In the genomic region with DNA sequence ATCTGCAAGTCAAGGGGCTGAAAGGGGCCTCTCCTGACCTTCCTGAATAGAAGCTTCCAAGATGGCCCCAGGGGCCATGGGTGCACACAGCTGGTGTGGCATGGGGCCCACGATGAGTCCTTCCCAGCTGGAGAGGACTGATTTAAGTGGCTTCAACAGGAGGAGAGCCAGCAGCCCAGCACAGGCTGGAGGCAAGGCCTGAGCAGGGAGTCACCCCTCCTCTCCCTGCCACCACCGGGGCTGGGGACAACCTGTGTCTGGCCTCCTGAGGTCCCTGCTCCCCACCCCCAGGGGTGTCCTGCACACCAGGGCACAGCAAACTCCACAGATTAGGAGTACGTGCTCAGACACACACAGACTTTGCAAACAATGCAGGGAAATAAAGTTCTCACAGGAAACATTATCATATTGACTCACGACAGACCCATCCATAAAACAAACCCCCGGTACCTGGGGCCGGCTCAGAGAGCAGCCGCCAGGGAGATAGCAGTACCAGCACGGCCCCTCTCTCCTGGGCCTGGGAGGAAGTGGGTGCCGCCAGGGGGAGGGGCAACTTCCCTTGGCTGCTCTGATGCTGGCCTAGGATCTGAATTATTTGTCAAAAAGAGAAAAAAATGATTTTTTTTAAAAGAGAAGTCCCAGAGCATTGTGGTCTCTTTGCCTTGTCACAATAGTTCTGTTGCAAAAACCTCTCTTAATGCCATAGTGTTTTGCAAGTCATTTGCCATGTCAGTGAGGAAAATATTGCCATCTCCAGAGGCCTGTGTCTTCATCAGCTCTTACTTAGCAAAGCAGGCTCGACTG, we compare ENCODE assay signal across 12 cellular contexts. TPM values are rescaled to one million over a fixed set of nuclear protein-coding genes. Genes with fewer than 3 reads are reported as not detected.
DNase-seq lines count a peak whose midpoint lies in the region; ATAC-seq and TF ChIP-seq lines count a peak whose summit lies in the region.
"Had no signal": no experiment of that assay in that cellular context is flagged by ENCODE, and none has a peak within 500 bp of the region (broad histone marks: within the 10 kb centered on the region; RNA-seq: fewer than 3 reads in every experiment).

No MANE protein-coding gene starts in this region.

- no peaks in the 10 kb centered on the region for H3K9me2 ChIP-seq in hepatocyte (replicated peaks; ENCODE audit: insufficient read depth)

- CTCF ChIA-PET in activated CD4-positive, alpha-beta memory T cell treated with anti-CD3 and anti-CD28 coated beads, Interleukin-2, amount 10 ng/mL, durations not matched to agents 7 days and 5 days (lab: Charles Lee) = interaction anchor here (1.7 kb wide), 1 partner anchor 17 kb away, joined by 4 read pairs; no protein-coding TSS in a partner anchor

- H3K79me2 ChIP-seq in hepatocyte = no peaks in the 10 kb centered on the region

- H3K27me3 ChIP-seq in hepatocyte = no peaks in the 10 kb centered on the region
- H3K27me3 ChIP-seq: Peyer's patch had no signal

- peak overlapping the region; percentile 86 for H3K27ac ChIP-seq in hepatocyte
- H3K27ac ChIP-seq: Peyer's patch had no signal

- H3K27ac Mint-ChIP-seq in activated T-cell treated with anti-CD3 and anti-CD28 coated beads, Interleukin-2, amount 50 U/mL, for 72 hours = no peak overlapping the region
- peak overlapping the region; percentile 56 for H3K27ac Mint-ChIP-seq in activated CD4-positive, alpha-beta memory T cell treated with anti-CD3 and anti-CD28 coated beads, Interleukin-2, amount 10 ng/mL, durations not matched to agents 7 days and 5 days
- H3K27ac Mint-ChIP-seq in type B pancreatic cell (peak overlapping the region; percentile 39), glutamatergic neuron (ENCODE audit: unreplicated experiment) (no peak overlapping the region)

- no peak overlapping the region for H3K4me3 ChIP-seq in hepatocyte
- H3K4me3 ChIP-seq: Peyer's patch had no signal

- peaks cover 24% of the 10 kb centered on the region for H3K4me1 Mint-ChIP-seq in activated T-cell treated with anti-CD3 and anti-CD28 coated beads, Interleukin-2, amount 50 U/mL, for 72 hours (ENCODE audit: low read depth)
- H3K4me1 Mint-ChIP-seq in activated CD4-positive, alpha-beta memory T cell treated with anti-CD3 and anti-CD28 coated beads, Interleukin-2, amount 10 ng/mL, durations not matched to agents 7 days and 5 days = peaks cover 17% of the 10 kb centered on the region
- no peaks in the 10 kb centered on the region for H3K4me1 Mint-ChIP-seq in type B pancreatic cell (ENCODE audit: unreplicated experiment)
- peaks cover 4% of the 10 kb centered on the region for H3K4me1 Mint-ChIP-seq in glutamatergic neuron (ENCODE audit: low read depth, unreplicated experiment)
- H3K4me1 Mint-ChIP-seq: neural crest cell had no signal

- 42% methylated on average over 10 of the region's 10 CpGs for WGBS in hepatocyte (ENCODE audit: low lambda C conversion rate, missing lambda C conversion rate)

- no peaks in the 10 kb centered on the region for H4K20me1 ChIP-seq in hepatocyte (ENCODE audit: insufficient read depth, poor library complexity, severe bottlenecking)

- no peaks in the 10 kb centered on the region for H3K36me3 ChIP-seq in hepatocyte (replicated peaks; ENCODE audit: insufficient read depth, low read depth)
- H3K36me3 ChIP-seq: Peyer's patch had no signal

- DNase-seq in activated T-cell treated with anti-CD3 and anti-CD28 coated beads, Interleukin-2, amount 50 U/mL, for 72 hours = peak; percentile 9 to 23
- DNase-seq in activated T-cell treated with anti-CD3 and anti-CD28 coated beads for 4 hours (no peak), hepatocyte (ENCODE audit: low spot score) (peak; percentile 55), type B pancreatic cell (ENCODE audit: extremely low spot score, unreplicated experiment) (no peak), GM19240 (ENCODE audit: insufficient read length, low spot score) (no peak), glutamatergic neuron (no peak), amygdala (lab: John Stamatoyannopoulos, UW) (no peak)
- no peak for DNase-seq in activated CD4-positive, alpha-beta memory T cell treated with anti-CD3 and anti-CD28 coated beads, Interleukin-2, amount 10 ng/mL, durations not matched to agents 7 days and 5 days
- DNase-seq: NCI-H187, Peyer's patch, substantia nigra had no signal

- peak overlapping the region; percentile 32 to 59 for H3K4me3 Mint-ChIP-seq in activated T-cell treated with anti-CD3 and anti-CD28 coated beads, Interleukin-2, amount 50 U/mL, for 72 hours
- no peak overlapping the region for H3K4me3 Mint-ChIP-seq in activated CD4-positive, alpha-beta memory T cell treated with anti-CD3 and anti-CD28 coated beads, Interleukin-2, amount 10 ng/mL, durations not matched to agents 7 days and 5 days
- no peak overlapping the region for H3K4me3 Mint-ChIP-seq in type B pancreatic cell
- no peak overlapping the region for H3K4me3 Mint-ChIP-seq in glutamatergic neuron (ENCODE audit: unreplicated experiment)
- H3K4me3 Mint-ChIP-seq: neural crest cell had no signal

- no peaks in the 10 kb centered on the region for H3K9me3 Mint-ChIP-seq in activated T-cell treated with anti-CD3 and anti-CD28 coated beads, Interleukin-2, amount 50 U/mL, for 72 hours
- peaks cover 2% of the 10 kb centered on the region for H3K9me3 Mint-ChIP-seq in activated CD4-positive, alpha-beta memory T cell treated with anti-CD3 and anti-CD28 coated beads, Interleukin-2, amount 10 ng/mL, durations not matched to agents 7 days and 5 days
- H3K9me3 Mint-ChIP-seq in type B pancreatic cell (no peaks in the 10 kb centered on the region), glutamatergic neuron (ENCODE audit: unreplicated experiment) (no peaks in the 10 kb centered on the region)
- H3K9me3 Mint-ChIP-seq: neural crest cell had no signal

- TF ChIP-seq CTCF in hepatocyte (IDR thresholded peaks at IDR 0.05; ENCODE audit: poor library complexity) (no peak), type B pancreatic cell (conservative IDR thresholded peaks at IDR 0.05) (no peak), glutamatergic neuron (IDR thresholded peaks at IDR 0.05; ENCODE audit: partially characterized antibody, unreplicated experiment) (no peak)

- H2AFZ ChIP-seq in hepatocyte = no peak overlapping the region

- H3K4me2 ChIP-seq in hepatocyte = no peak overlapping the region

- POLR2A ChIA-PET in activated CD4-positive, alpha-beta memory T cell treated with anti-CD3 and anti-CD28 coated beads, Interleukin-2, amount 10 ng/mL, durations not matched to agents 7 days and 5 days (lab: Charles Lee) = interaction anchor here (1.0 kb wide), 1 partner anchor 17 kb away, joined by 3 read pairs; no protein-coding TSS in a partner anchor

- ATAC-seq in activated T-cell treated with anti-CD3 and anti-CD28 coated beads, Interleukin-2, amount 50 U/mL, for 72 hours (replicated peaks in 1 of 2) = peak; percentile 47 to 66

- H3K4me1 ChIP-seq in hepatocyte (ENCODE audit: insufficient read depth) = peaks cover 5% of the 10 kb centered on the region

- H3K27me3 Mint-ChIP-seq in activated T-cell treated with anti-CD3 and anti-CD28 coated beads, Interleukin-2, amount 50 U/mL, for 72 hours (ENCODE audit: low read depth) = no peaks in the 10 kb centered on the region
- no peaks in the 10 kb centered on the region for H3K27me3 Mint-ChIP-seq in activated CD4-positive, alpha-beta memory T cell treated with anti-CD3 and anti-CD28 coated beads, Interleukin-2, amount 10 ng/mL, durations not matched to agents 7 days and 5 days
- H3K27me3 Mint-ChIP-seq in type B pancreatic cell (peaks cover 7% of the 10 kb centered on the region), glutamatergic neuron (ENCODE audit: unreplicated experiment) (peaks cover 2% of the 10 kb centered on the region)

- H3K36me3 Mint-ChIP-seq in activated T-cell treated with anti-CD3 and anti-CD28 coated beads, Interleukin-2, amount 50 U/mL, for 72 hours (ENCODE audit: insufficient read depth in 2 of 2) = no peaks in the 10 kb centered on the region
- no peaks in the 10 kb centered on the region for H3K36me3 Mint-ChIP-seq in activated CD4-positive, alpha-beta memory T cell treated with anti-CD3 and anti-CD28 coated beads, Interleukin-2, amount 10 ng/mL, durations not matched to agents 7 days and 5 days (ENCODE audit: low read depth)
- no peaks in the 10 kb centered on the region for H3K36me3 Mint-ChIP-seq in type B pancreatic cell
- H3K36me3 Mint-ChIP-seq in glutamatergic neuron (ENCODE audit: unreplicated experiment) = peaks cover 4% of the 10 kb centered on the region

- H3K9me3 ChIP-seq in hepatocyte (ENCODE audit: low read depth) = no peaks in the 10 kb centered on the region
- H3K9me3 ChIP-seq: Peyer's patch had no signal

RNA-seq across cellular contexts. Expression of gene TSEN2, which starts 21.9 kb away (rescaled TPM):
- total RNA-seq in activated T-cell treated with anti-CD3 and anti-CD28 coated beads, Interleukin-2, amount 50 U/mL, for 72 hours = 10 to 100 TPM in 1 of 2 donors, 1 to 10 TPM in 1; 8.7 to 11.8 TPM
- 1 to 10 TPM; 7.5 to 8.0 TPM for total RNA-seq in activated CD4-positive, alpha-beta memory T cell treated with anti-CD3 and anti-CD28 coated beads, Interleukin-2, amount 10 ng/mL, durations not matched to agents 7 days and 5 days
- total RNA-seq in hepatocyte (7.8 and 9.6 TPM in 2 replicates), type B pancreatic cell (ENCODE audit: low replicate concordance) (15.5 and 27.7 TPM in 2 replicates), glutamatergic neuron (ENCODE audit: unreplicated experiment) (18.6 TPM)
- polyA plus RNA-seq in hepatocyte = 17.8 and 23.2 TPM in 2 replicates

Comparison
In these comparisons a context has a peak if more than half of its experiments do, and no peak if none do; other contexts are left out.
1. DNase-seq: peak in activated T-cell treated with anti-CD3 and anti-CD28 coated beads, Interleukin-2, amount 50 U/mL, for 72 hours (2 of 2) and hepatocyte (single experiment); none in activated T-cell treated with anti-CD3 and anti-CD28 coated beads for 4 hours (single experiment), activated CD4-positive, alpha-beta memory T cell treated with anti-CD3 and anti-CD28 coated beads, Interleukin-2, amount 10 ng/mL, durations not matched to agents 7 days and 5 days (single experiment), type B pancreatic cell (single experiment), GM19240 (single experiment), glutamatergic neuron (single experiment) and amygdala (0 of 56).
2. H3K27ac Mint-ChIP-seq: peak in activated CD4-positive, alpha-beta memory T cell treated with anti-CD3 and anti-CD28 coated beads, Interleukin-2, amount 10 ng/mL, durations not matched to agents 7 days and 5 days (single experiment) and type B pancreatic cell (single experiment); none in activated T-cell treated with anti-CD3 and anti-CD28 coated beads, Interleukin-2, amount 50 U/mL, for 72 hours (single experiment) and glutamatergic neuron (single experiment).
3. H3K4me3 Mint-ChIP-seq: peak in activated T-cell treated with anti-CD3 and anti-CD28 coated beads, Interleukin-2, amount 50 U/mL, for 72 hours (2 of 2); none in activated CD4-positive, alpha-beta memory T cell treated with anti-CD3 and anti-CD28 coated beads, Interleukin-2, amount 10 ng/mL, durations not matched to agents 7 days and 5 days (single experiment), type B pancreatic cell (single experiment) and glutamatergic neuron (single experiment).